Comparison of ENCODE assay signal across 1 cellular context in the genomic region with DNA sequence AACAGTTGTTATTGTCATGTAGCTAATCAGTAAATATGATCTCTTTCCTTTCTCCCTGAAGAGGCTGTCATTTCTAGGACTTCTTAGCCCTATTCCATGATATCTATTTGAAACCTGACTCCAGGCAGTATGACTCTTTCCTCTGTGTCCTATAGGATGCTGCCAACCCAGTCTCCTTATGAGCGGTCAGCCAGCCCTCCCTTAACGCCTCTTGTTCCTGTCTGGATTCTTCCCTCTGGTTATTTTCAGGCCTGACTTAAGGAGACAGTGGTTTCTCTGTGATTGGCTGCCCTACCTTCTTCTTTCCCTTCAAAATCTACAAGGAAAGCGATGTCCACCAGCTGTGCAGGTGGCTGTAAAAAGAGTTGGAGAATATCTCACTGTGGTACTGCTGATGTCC.
TF ChIP-seq lines count a peak whose summit lies in the region.

No MANE protein-coding gene starts in this region.

TF ChIP-seq in K562, 482 proteins besides CTCF, POLR2A, EP300 and RAD21 (continued from another document):
- TF ChIP-seq, protein P1, sequence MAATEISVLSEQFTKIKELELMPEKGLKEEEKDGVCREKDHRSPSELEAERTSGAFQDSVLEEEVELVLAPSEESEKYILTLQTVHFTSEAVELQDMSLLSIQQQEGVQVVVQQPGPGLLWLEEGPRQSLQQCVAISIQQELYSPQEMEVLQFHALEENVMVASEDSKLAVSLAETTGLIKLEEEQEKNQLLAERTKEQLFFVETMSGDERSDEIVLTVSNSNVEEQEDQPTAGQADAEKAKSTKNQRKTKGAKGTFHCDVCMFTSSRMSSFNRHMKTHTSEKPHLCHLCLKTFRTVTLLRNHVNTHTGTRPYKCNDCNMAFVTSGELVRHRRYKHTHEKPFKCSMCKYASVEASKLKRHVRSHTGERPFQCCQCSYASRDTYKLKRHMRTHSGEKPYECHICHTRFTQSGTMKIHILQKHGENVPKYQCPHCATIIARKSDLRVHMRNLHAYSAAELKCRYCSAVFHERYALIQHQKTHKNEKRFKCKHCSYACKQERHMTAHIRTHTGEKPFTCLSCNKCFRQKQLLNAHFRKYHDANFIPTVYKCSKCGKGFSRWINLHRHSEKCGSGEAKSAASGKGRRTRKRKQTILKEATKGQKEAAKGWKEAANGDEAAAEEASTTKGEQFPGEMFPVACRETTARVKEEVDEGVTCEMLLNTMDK (IDR thresholded peaks at IDR 0.05; ENCODE audit: borderline replicate concordance, insufficient read depth, low read depth, low read length, poor library complexity, severe bottlenecking): no peak
